17 cellular contexts compared by ENCODE assay signal in the genomic region with DNA sequence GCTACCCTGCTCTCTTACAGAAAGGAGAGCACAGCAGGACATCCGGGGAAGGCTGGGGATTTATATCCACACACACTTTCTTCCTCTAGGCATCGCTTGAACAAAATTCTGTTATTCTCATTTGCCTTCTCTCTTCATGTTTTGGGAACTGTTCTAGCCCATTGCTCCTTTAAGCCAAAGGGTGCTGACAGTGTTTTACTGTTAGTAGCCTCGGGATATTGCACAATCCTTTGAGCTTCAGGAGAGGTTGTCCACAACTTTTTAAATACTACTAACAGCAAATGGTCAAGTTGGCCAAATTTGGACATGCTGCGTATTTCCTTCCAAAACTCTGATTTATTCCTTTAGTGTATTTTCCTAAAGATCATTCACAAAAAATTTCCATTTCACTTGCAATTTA.
A peak's percentile ranks its signal among the peaks of the same experiment; 100 is the strongest.
DNase-seq lines count a peak whose midpoint lies in the region; FAIRE-seq and TF ChIP-seq lines count a peak whose summit lies in the region.
"Had no signal": no experiment of that assay in that cellular context is flagged by ENCODE, and none has a peak within 500 bp of the region (broad histone marks: within the 10 kb centered on the region; RNA-seq: fewer than 3 reads in every experiment).

No MANE protein-coding gene starts in this region.

- no peak overlapping the region for H3K4ac ChIP-seq in H1 (replicated peaks; ENCODE audit: insufficient read length, low read depth, low read length)

- no peak overlapping the region for H3K4me3 ChIP-seq in H1 (ENCODE audit: extremely low read depth in 1 of 4, insufficient read depth in 2 of 4, low read depth in 3 of 4, low read length in 4 of 4)
- peak overlapping the region; percentile 14 for H3K4me3 ChIP-seq in left ventricle myocardium inferior
- H3K4me3 ChIP-seq in subcutaneous abdominal adipose tissue (ENCODE audit: low read depth in 1 of 5, low read length in 5 of 5), result peak overlapping the region in 2 of 5 donors; percentile 25 to 42

- H2AK5ac ChIP-seq in H1 (ENCODE audit: low read depth, low read length), result no peak overlapping the region

- TF ChIP-seq CTCF in H1 (IDR thresholded peaks at IDR 0.05; ENCODE audit: control extremely low read depth in 1 of 3, insufficient read depth in 1 of 3, low read depth in 1 of 3, low read length in 3 of 3), result no peak
- no peak for TF ChIP-seq CTCF in left ventricle myocardium inferior (IDR thresholded peaks at IDR 0.05; ENCODE audit: borderline replicate concordance)
- no peak for TF ChIP-seq CTCF in GM20000 (IDR thresholded peaks at IDR 0.05; ENCODE audit: extremely low read depth, missing control alignments)

- H3K9me3 ChIP-seq in H1 (ENCODE audit: insufficient read depth in 2 of 2, low read depth in 1 of 2, low read length in 1 of 2) (no peaks in the 10 kb centered on the region), left ventricle myocardium inferior (replicated peaks) (peaks cover 13% of the 10 kb centered on the region), subcutaneous abdominal adipose tissue (ENCODE audit: control insufficient read depth in 5 of 5, low read length in 5 of 5) (no peaks in the 10 kb centered on the region)

- no peak overlapping the region for H3K4me2 ChIP-seq in H1 (ENCODE audit: insufficient read depth in 1 of 2, low read depth in 2 of 2, low read length in 2 of 2)

- H3K36me3 ChIP-seq in H1 (ENCODE audit: control insufficient read depth in 2 of 4, insufficient read depth in 4 of 4, low read length in 3 of 4) (no peaks in the 10 kb centered on the region), left ventricle myocardium inferior (no peaks in the 10 kb centered on the region), subcutaneous abdominal adipose tissue (ENCODE audit: control insufficient read depth in 5 of 5, insufficient read depth in 5 of 5, low read length in 5 of 5) (no peaks in the 10 kb centered on the region)

- no peaks in the 10 kb centered on the region for H3K79me1 ChIP-seq in H1 (ENCODE audit: low read depth, low read length)

- no peak overlapping the region for H3K18ac ChIP-seq in H1 (ENCODE audit: extremely low read depth, low read length)

- no peak overlapping the region for H4K5ac ChIP-seq in H1 (ENCODE audit: insufficient read length, low read depth, low read length)

- no peak overlapping the region for H3K14ac ChIP-seq in H1 (ENCODE audit: insufficient read length)

- H2BK20ac ChIP-seq in H1 (ENCODE audit: low read length), result no peak overlapping the region

- no peak for TF ChIP-seq RAD21 in H1 (IDR thresholded peaks at IDR 0.05 in 1 of 2, conservative IDR thresholded peaks at IDR 0.05 in 1 of 2; ENCODE audit: low read depth in 2 of 2, low read length in 2 of 2)

- TF ChIP-seq POLR2A in H1 (IDR thresholded peaks at IDR 0.05; ENCODE audit: control extremely low read depth in 1 of 2, low read depth in 2 of 2, low read length in 2 of 2), result no peak

- H3K27me3 ChIP-seq in H1 (replicated peaks in 1 of 4; ENCODE audit: control insufficient read depth in 3 of 4, extremely low read depth in 1 of 4, insufficient read depth in 3 of 4, low read length in 3 of 4), result no peaks in the 10 kb centered on the region
- H3K27me3 ChIP-seq in left ventricle myocardium inferior (ENCODE audit: low read depth), result no peaks in the 10 kb centered on the region
- H3K27me3 ChIP-seq in subcutaneous abdominal adipose tissue (ENCODE audit: control insufficient read depth in 5 of 5, insufficient read depth in 4 of 5, low read length in 5 of 5), result no peaks in the 10 kb centered on the region

- H2BK12ac ChIP-seq in H1 (ENCODE audit: low read depth, low read length), result no peak overlapping the region

- no peaks in the 10 kb centered on the region for H3K79me2 ChIP-seq in H1 (ENCODE audit: control insufficient read depth in 1 of 2, insufficient read depth in 2 of 2, low read length in 2 of 2)

- H3K56ac ChIP-seq in H1 (replicated peaks; ENCODE audit: insufficient read length, low read depth, low read length), result no peak overlapping the region

- H2BK15ac ChIP-seq in H1 (ENCODE audit: low read length), result no peak overlapping the region

- no peaks in the 10 kb centered on the region for H3K23me2 ChIP-seq in H1 (ENCODE audit: low read depth, low read length)

- H4K8ac ChIP-seq in H1 (ENCODE audit: extremely low read depth, insufficient read depth, low read length), result no peak overlapping the region

- no peak overlapping the region for H4K91ac ChIP-seq in H1 (replicated peaks; ENCODE audit: insufficient read length, low read length)

- H3K27ac ChIP-seq in H1 (ENCODE audit: low read depth, low read length), result no peak overlapping the region
- peak overlapping the region; percentile 41 for H3K27ac ChIP-seq in left ventricle myocardium inferior (replicated peaks)
- peak overlapping the region; percentile 25 for H3K27ac ChIP-seq in subcutaneous abdominal adipose tissue (ENCODE audit: low read depth, low read length)

- no peak for FAIRE-seq in H1 (lab: Jason Lieb, UNC)
- FAIRE-seq: GM19239, RCC 7860 had no signal

- DNase-seq in OCI-M1 (lab: John Stamatoyannopoulos, UW), result peak; percentile 18
- no peak for DNase-seq in H1 (ENCODE audit: low read depth in 1 of 2, low spot score in 2 of 2)
- DNase-seq in left ventricle myocardium inferior, result no peak
- DNase-seq in LoVo (ENCODE audit: low spot score), result no peak
- DNase-seq in DMS79 (lab: John Stamatoyannopoulos, UW), result no peak
- DNase-seq in GM20000 (ENCODE audit: low spot score), result no peak
- DNase-seq: CD4-positive, CD25-positive, alpha-beta regulatory T cell; KG1; NCI-H1105; NCI-H1694; NCI-H2107; NCI-H2227 treated with DMSO at 0.1 percent for 48 hours; NCI-H524; SHP77 treated with DMSO at 0.1 percent for 48 hours had no signal

- CTCF ChIA-PET in H1 (lab: Charles Lee; ENCODE audit: partially characterized antibody), result no interaction called here

- TF ChIP-seq EP300 in H1 (IDR thresholded peaks at IDR 0.05; ENCODE audit: borderline replicate concordance in 1 of 2, low read depth in 2 of 2, low read length in 2 of 2), result no peak

- POLR2A ChIA-PET in H1 (lab: Charles Lee; ENCODE audit: partially characterized antibody), result no interaction called here

- H3K9ac ChIP-seq in H1 (replicated peaks in 1 of 4; ENCODE audit: extremely low read depth in 1 of 4, low read depth in 3 of 4, low read length in 3 of 4) (no peak overlapping the region), subcutaneous abdominal adipose tissue (ENCODE audit: low read length in 5 of 5) (peak overlapping the region in 1 of 5 donors; percentile 32)

- H3K4me1 ChIP-seq in H1 (replicated peaks in 1 of 4; ENCODE audit: control insufficient read depth in 3 of 4, insufficient read depth in 4 of 4, low read length in 3 of 4) (no peaks in the 10 kb centered on the region), left ventricle myocardium inferior (no peaks in the 10 kb centered on the region), subcutaneous abdominal adipose tissue (ENCODE audit: control insufficient read depth in 5 of 5, insufficient read depth in 5 of 5, low read length in 5 of 5) (peaks cover 0 to 13% (median 3%) of the 10 kb centered on the region in 5 donors)

- WGBS in H1 (ENCODE audit: extremely low coverage in 1 of 2, insufficient coverage in 1 of 2, insufficient read length in 1 of 2, insufficient replicate concordance in 2 of 2, low coverage in 1 of 2, low lambda C conversion rate in 2 of 2, missing lambda C conversion rate in 1 of 2), 2 experiments, result 100% methylated on average over 4 of the region's 4 CpGs; no CpG with 5 or more reads in 1 of the 2 experiments

- intact Hi-C loops in left ventricle myocardium inferior (cut with micrococcal nuclease), result no loop called here

- H2AFZ ChIP-seq in H1 (ENCODE audit: low read length), result no peak overlapping the region

- no peak overlapping the region for H2BK5ac ChIP-seq in H1 (ENCODE audit: low read depth, low read length)

- H3K23ac ChIP-seq in H1 (ENCODE audit: insufficient read length), result no peak overlapping the region

- no peaks in the 10 kb centered on the region for H4K20me1 ChIP-seq in H1 (replicated peaks in 1 of 2; ENCODE audit: control insufficient read depth in 1 of 2, insufficient read depth in 2 of 2, low read length in 2 of 2)

- H2BK120ac ChIP-seq in H1 (replicated peaks; ENCODE audit: low read depth, low read length), result no peak overlapping the region

TF ChIP-seq in H1, 55 proteins besides CTCF, POLR2A, EP300 and RAD21:
- TF ChIP-seq CEBPB (IDR thresholded peaks at IDR 0.05; ENCODE audit: low read depth, low read length), result peak; percentile 68
- TF ChIP-seq, protein P1, sequence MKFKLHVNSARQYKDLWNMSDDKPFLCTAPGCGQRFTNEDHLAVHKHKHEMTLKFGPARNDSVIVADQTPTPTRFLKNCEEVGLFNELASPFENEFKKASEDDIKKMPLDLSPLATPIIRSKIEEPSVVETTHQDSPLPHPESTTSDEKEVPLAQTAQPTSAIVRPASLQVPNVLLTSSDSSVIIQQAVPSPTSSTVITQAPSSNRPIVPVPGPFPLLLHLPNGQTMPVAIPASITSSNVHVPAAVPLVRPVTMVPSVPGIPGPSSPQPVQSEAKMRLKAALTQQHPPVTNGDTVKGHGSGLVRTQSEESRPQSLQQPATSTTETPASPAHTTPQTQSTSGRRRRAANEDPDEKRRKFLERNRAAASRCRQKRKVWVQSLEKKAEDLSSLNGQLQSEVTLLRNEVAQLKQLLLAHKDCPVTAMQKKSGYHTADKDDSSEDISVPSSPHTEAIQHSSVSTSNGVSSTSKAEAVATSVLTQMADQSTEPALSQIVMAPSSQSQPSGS (IDR thresholded peaks at IDR 0.05; ENCODE audit: low read length), result no peak
TF ChIP-seq in H1: peak in this region for 1.
